1 cellular context compared by ENCODE assay signal in the genomic region with DNA sequence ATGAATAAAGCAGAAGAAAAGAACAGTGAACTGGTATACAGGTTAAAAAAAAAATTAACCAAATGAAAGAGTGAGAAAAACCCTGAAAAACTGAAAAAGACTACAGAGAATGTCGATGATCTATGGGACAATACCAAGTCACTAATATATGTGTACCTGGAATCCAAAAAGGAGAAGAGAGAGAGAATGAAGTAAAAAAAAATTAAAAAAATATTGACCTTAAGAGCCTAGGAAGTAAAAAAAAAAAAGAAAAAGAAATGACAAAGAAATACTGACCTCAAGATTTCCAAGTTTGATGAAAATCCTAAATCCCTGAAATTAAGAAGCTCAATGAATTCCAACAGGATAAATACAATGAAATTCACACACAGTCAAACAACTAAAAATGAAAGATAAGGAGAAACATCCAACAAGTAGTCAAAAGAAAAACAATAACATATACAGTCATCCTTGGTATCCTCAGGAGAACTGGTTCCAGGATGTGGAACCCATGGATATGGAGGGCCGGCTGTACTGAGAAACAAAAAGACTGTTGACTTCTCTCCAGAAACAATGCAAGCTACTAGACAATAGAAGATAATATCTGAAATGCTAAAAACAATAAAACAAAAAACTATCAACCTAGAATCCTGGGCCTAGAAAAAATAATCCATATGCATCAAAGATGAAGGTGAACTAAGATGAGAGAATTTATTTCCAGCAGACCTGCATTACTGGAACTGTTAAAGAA.
TF ChIP-seq lines count a peak whose summit lies in the region.

No MANE protein-coding gene starts in this region.

TF ChIP-seq in GM12878, 131 proteins besides CTCF, POLR2A, EP300 and RAD21:
- TF ChIP-seq REST (IDR thresholded peaks at IDR 0.05; ENCODE audit: low read depth, low read length): no peak
- TF ChIP-seq CBX5 (IDR thresholded peaks at IDR 0.05; ENCODE audit: low read depth): 0 out of 2 replicates have a peak, but pooled peaks have one; percentile 39
- no peak for TF ChIP-seq HDAC2 (IDR thresholded peaks at IDR 0.05)
- no peak for TF ChIP-seq SMARCA5 (IDR thresholded peaks at IDR 0.05)
- TF ChIP-seq KLF5 (IDR thresholded peaks at IDR 0.05; ENCODE audit: partially characterized antibody): no peak
